Comparison of ENCODE assay signal across 1 cellular context in the genomic region with DNA sequence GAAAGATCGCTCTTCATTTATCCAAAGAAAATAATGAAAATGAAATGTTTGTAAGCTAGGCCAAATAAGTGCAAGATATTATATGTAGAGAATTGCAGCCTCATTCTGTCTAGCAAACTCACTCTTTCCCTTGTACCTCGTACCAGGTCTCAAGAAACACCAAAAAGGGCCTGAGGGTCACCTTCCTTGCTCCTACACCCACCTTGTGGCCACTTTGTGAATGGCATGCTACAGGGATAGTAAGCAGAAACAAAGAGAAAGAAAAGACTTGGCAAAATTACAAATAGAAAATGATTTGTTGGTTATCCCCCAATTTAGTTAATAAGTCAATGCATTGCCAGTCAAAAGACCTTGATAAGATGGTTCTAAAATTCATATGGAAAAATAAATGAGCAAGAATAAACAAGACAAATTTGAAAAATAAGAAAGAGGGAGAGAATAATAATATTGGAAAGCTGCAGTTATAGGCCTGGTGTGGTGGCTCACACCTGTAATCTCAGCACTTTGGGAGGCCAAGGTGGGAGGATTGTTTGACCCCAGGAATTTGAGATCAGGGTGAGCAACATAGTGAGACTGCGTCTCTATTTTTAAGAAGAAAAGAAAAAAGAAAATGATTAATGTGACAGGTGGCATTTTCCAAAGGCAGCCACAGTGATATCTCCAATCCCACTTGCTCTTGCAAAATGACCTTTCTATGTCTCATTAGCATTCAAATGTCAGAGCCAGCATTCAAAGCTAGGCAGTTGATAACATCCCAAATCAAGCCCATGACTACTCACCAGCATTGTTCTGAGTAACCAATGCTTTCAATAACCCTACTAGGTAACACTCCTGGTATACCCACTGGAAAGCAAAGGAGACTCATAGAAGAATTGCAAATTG.
TF ChIP-seq lines count a peak whose summit lies in the region.

No MANE protein-coding gene starts in this region.

TF ChIP-seq in GM12878, 131 proteins besides CTCF, POLR2A, EP300 and RAD21 (continued from another document):
- TF ChIP-seq, protein P1, sequence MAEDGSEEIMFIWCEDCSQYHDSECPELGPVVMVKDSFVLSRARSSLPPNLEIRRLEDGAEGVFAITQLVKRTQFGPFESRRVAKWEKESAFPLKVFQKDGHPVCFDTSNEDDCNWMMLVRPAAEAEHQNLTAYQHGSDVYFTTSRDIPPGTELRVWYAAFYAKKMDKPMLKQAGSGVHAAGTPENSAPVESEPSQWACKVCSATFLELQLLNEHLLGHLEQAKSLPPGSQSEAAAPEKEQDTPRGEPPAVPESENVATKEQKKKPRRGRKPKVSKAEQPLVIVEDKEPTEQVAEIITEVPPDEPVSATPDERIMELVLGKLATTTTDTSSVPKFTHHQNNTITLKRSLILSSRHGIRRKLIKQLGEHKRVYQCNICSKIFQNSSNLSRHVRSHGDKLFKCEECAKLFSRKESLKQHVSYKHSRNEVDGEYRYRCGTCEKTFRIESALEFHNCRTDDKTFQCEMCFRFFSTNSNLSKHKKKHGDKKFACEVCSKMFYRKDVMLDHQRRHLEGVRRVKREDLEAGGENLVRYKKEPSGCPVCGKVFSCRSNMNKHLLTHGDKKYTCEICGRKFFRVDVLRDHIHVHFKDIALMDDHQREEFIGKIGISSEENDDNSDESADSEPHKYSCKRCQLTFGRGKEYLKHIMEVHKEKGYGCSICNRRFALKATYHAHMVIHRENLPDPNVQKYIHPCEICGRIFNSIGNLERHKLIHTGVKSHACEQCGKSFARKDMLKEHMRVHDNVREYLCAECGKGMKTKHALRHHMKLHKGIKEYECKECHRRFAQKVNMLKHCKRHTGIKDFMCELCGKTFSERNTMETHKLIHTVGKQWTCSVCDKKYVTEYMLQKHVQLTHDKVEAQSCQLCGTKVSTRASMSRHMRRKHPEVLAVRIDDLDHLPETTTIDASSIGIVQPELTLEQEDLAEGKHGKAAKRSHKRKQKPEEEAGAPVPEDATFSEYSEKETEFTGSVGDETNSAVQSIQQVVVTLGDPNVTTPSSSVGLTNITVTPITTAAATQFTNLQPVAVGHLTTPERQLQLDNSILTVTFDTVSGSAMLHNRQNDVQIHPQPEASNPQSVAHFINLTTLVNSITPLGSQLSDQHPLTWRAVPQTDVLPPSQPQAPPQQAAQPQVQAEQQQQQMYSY (CRISPR knock-in tag; IDR thresholded peaks at IDR 0.05), result no peak
- TF ChIP-seq SMC3 (IDR thresholded peaks at IDR 0.05; ENCODE audit: borderline replicate concordance, low read length) (peak; percentile 84), YY1 (IDR thresholded peaks at IDR 0.05; ENCODE audit: low read depth, low read length) (0 out of 2 replicates have a peak, but pooled peaks have one; percentile 52)
